Comparison of ENCODE assay signal across 41 cellular contexts in genomic region chr5:5092149-5092548, GRCh38. TPM values are rescaled to one million over a fixed set of nuclear protein-coding genes. Genes with fewer than 3 reads are reported as not detected.
"Had no signal": no experiment of that assay in that cellular context is flagged by ENCODE, and none has a peak within 500 bp of the region (broad histone marks: within the 10 kb centered on the region; RNA-seq: fewer than 3 reads in every experiment).

No MANE protein-coding gene starts in this region.

- H3K36me3 Mint-ChIP-seq: activated naive CD4-positive, alpha-beta T cell treated with anti-CD3 and anti-CD28 coated beads, Interleukin-2, amount 10 ng/mL, durations not matched to agents 7 days and 5 days; activated naive CD4-positive, alpha-beta T cell treated with anti-CD3 and anti-CD28 coated beads, Interleukin-2, amount 50 U/mL, for 24 hours; activated naive CD4-positive, alpha-beta T cell treated with anti-CD3 and anti-CD28 coated beads, Interleukin-2, amount 50 U/mL, for 72 hours; activated naive CD8-positive, alpha-beta T cell; activated naive CD8-positive, alpha-beta T cell treated with anti-CD3 and anti-CD28 coated beads for 36 hours; activated naive CD8-positive, alpha-beta T cell treated with anti-CD3 and anti-CD28 coated beads, Interleukin-2, amount 10 ng/mL, durations not matched to agents 7 days and 5 days; brain had no signal

- H3K4me1 ChIP-seq: adrenal gland, ascending aorta, body of pancreas, breast epithelium had no signal

- H3K27me3 ChIP-seq: adrenal gland, ascending aorta, body of pancreas, brain microvascular endothelial cell, breast epithelium, cardiac muscle cell had no signal

- H3K4me3 Mint-ChIP-seq: activated naive CD4-positive, alpha-beta T cell treated with anti-CD3 and anti-CD28 coated beads for 36 hours; activated naive CD4-positive, alpha-beta T cell treated with anti-CD3 and anti-CD28 coated beads, Interleukin-2, amount 10 ng/mL, durations not matched to agents 7 days and 5 days; activated naive CD4-positive, alpha-beta T cell treated with anti-CD3 and anti-CD28 coated beads, Interleukin-2, amount 50 U/mL, for 24 hours; activated naive CD8-positive, alpha-beta T cell; activated naive CD8-positive, alpha-beta T cell treated with anti-CD3 and anti-CD28 coated beads for 36 hours; activated naive CD8-positive, alpha-beta T cell treated with anti-CD3 and anti-CD28 coated beads, Interleukin-2, amount 10 ng/mL, durations not matched to agents 7 days and 5 days; activated naive CD8-positive, alpha-beta T cell treated with anti-CD3 and anti-CD28 coated beads, Interleukin-2, amount 50 U/mL, for 24 hours; activated T-cell treated with anti-CD3 and anti-CD28 coated beads, Interleukin-2, amount 50 U/mL, for 24 hours; activated T-cell treated with anti-CD3 and anti-CD28 coated beads, Interleukin-2, amount 50 U/mL, for 4 hours; activated T-cell treated with anti-CD3 and anti-CD28 coated beads, Interleukin-2, amount 50 U/mL, for 72 hours; activated T-helper 1 cell treated with anti-CD3 and anti-CD28 coated beads, Interleukin-12 subunit alpha, Interleukin-12 subunit beta, Interleukin-2, Interleukin-4 antibody, amounts not matched to agents 30 ng/mL and 10 ng/mL and 1 ng/mL, durations not matched to agents 14 hours and 24 hours and 36 hours; activated T-helper 17 cell treated with anti-CD3 and anti-CD28 coated beads, Interleukin-2, amount 50 U/mL, for 72 hours; brain; central memory CD8-positive, alpha-beta T cell had no signal

- ATAC-seq: activated naive CD4-positive, alpha-beta T cell treated with anti-CD3 and anti-CD28 coated beads, Interleukin-2, amount 50 U/mL, for 72 hours; activated naive CD8-positive, alpha-beta T cell treated with anti-CD3 and anti-CD28 coated beads, Interleukin-2, amount 50 U/mL, for 24 hours; activated T-cell treated with anti-CD3 and anti-CD28 coated beads, Interleukin-2, amount 50 U/mL, for 4 hours; activated T-cell treated with anti-CD3 and anti-CD28 coated beads, Interleukin-2, amount 50 U/mL, for 72 hours; activated T-helper 17 cell treated with anti-CD3 and anti-CD28 coated beads, Interleukin-2, amount 50 U/mL, for 72 hours; body of pancreas had no signal

- H3K27ac Mint-ChIP-seq: activated naive CD4-positive, alpha-beta T cell treated with anti-CD3 and anti-CD28 coated beads for 36 hours; activated naive CD4-positive, alpha-beta T cell treated with anti-CD3 and anti-CD28 coated beads, Interleukin-2, amount 10 ng/mL, durations not matched to agents 7 days and 5 days; activated naive CD4-positive, alpha-beta T cell treated with anti-CD3 and anti-CD28 coated beads, Interleukin-2, amount 50 U/mL, for 24 hours; activated naive CD4-positive, alpha-beta T cell treated with anti-CD3 and anti-CD28 coated beads, Interleukin-2, amount 50 U/mL, for 72 hours; activated naive CD8-positive, alpha-beta T cell; activated naive CD8-positive, alpha-beta T cell treated with anti-CD3 and anti-CD28 coated beads for 36 hours; activated naive CD8-positive, alpha-beta T cell treated with anti-CD3 and anti-CD28 coated beads, Interleukin-2, amount 10 ng/mL, durations not matched to agents 7 days and 5 days; activated naive CD8-positive, alpha-beta T cell treated with anti-CD3 and anti-CD28 coated beads, Interleukin-2, amount 50 U/mL, for 24 hours; activated T-cell treated with anti-CD3 and anti-CD28 coated beads, Interleukin-2, amount 50 U/mL, for 24 hours; activated T-cell treated with anti-CD3 and anti-CD28 coated beads, Interleukin-2, amount 50 U/mL, for 72 hours; activated T-helper 1 cell treated with anti-CD3 and anti-CD28 coated beads, Interleukin-12 subunit alpha, Interleukin-12 subunit beta, Interleukin-2, Interleukin-4 antibody, amounts not matched to agents 30 ng/mL and 10 ng/mL and 1 ng/mL, durations not matched to agents 14 hours and 24 hours and 36 hours; activated T-helper 17 cell treated with anti-CD3 and anti-CD28 coated beads, Interleukin-2, amount 50 U/mL, for 72 hours; activated T-helper 2 cell treated with anti-CD3 and anti-CD28 coated beads, Interferon-gamma antibody, Interleukin-2, Interleukin-4, amounts not matched to agents 10 μg/mL and 5 μg/mL and 100 μg/mL, durations not matched to agents 14 hours and 24 hours and 36 hours; brain had no signal

- H3K4me1 Mint-ChIP-seq: activated naive CD4-positive, alpha-beta T cell treated with anti-CD3 and anti-CD28 coated beads, Interleukin-2, amount 10 ng/mL, durations not matched to agents 7 days and 5 days; activated naive CD4-positive, alpha-beta T cell treated with anti-CD3 and anti-CD28 coated beads, Interleukin-2, amount 50 U/mL, for 24 hours; activated naive CD8-positive, alpha-beta T cell treated with anti-CD3 and anti-CD28 coated beads for 36 hours; activated naive CD8-positive, alpha-beta T cell treated with anti-CD3 and anti-CD28 coated beads, Interleukin-2, amount 10 ng/mL, durations not matched to agents 7 days and 5 days; activated naive CD8-positive, alpha-beta T cell treated with anti-CD3 and anti-CD28 coated beads, Interleukin-2, amount 50 U/mL, for 24 hours; activated T-helper 17 cell treated with anti-CD3 and anti-CD28 coated beads, Interleukin-2, amount 50 U/mL, for 72 hours; brain; central memory CD8-positive, alpha-beta T cell had no signal

- H3K9me3 ChIP-seq: adrenal gland, ascending aorta, body of pancreas, breast epithelium had no signal

- H3K9me3 Mint-ChIP-seq: activated naive CD4-positive, alpha-beta T cell treated with anti-CD3 and anti-CD28 coated beads, Interleukin-2, amount 10 ng/mL, durations not matched to agents 7 days and 5 days; activated naive CD4-positive, alpha-beta T cell treated with anti-CD3 and anti-CD28 coated beads, Interleukin-2, amount 50 U/mL, for 24 hours; activated naive CD8-positive, alpha-beta T cell treated with anti-CD3 and anti-CD28 coated beads for 36 hours; activated naive CD8-positive, alpha-beta T cell treated with anti-CD3 and anti-CD28 coated beads, Interleukin-2, amount 10 ng/mL, durations not matched to agents 7 days and 5 days; activated T-cell treated with anti-CD3 and anti-CD28 coated beads, Interleukin-2, amount 50 U/mL, for 24 hours; activated T-cell treated with anti-CD3 and anti-CD28 coated beads, Interleukin-2, amount 50 U/mL, for 72 hours; activated T-helper 1 cell treated with anti-CD3 and anti-CD28 coated beads, Interleukin-12 subunit alpha, Interleukin-12 subunit beta, Interleukin-2, Interleukin-4 antibody, amounts not matched to agents 30 ng/mL and 10 ng/mL and 1 ng/mL, durations not matched to agents 14 hours and 24 hours and 36 hours; activated T-helper 2 cell treated with anti-CD3 and anti-CD28 coated beads, Interferon-gamma antibody, Interleukin-2, Interleukin-4, amounts not matched to agents 10 μg/mL and 5 μg/mL and 100 μg/mL, durations not matched to agents 14 hours and 24 hours and 36 hours had no signal

- DNase-seq: activated effector memory CD4-positive, alpha-beta T cell treated with anti-CD3 and anti-CD28 coated beads, Interleukin-2, amount 50 U/mL, for 16 hours; activated effector memory CD4-positive, alpha-beta T cell treated with Interleukin-2 at 50 U/mL for 16 hours; activated gamma-delta T cell; activated gamma-delta T cell treated with Interleukin-2 at 50 U/mL for 16 hours; activated naive CD4-positive, alpha-beta T cell; activated naive CD4-positive, alpha-beta T cell treated with anti-CD3 and anti-CD28 coated beads for 36 hours; activated naive CD4-positive, alpha-beta T cell treated with anti-CD3 and anti-CD28 coated beads, Interleukin-2, amount 10 ng/mL, durations not matched to agents 7 days and 5 days; activated naive CD4-positive, alpha-beta T cell treated with anti-CD3 and anti-CD28 coated beads, Interleukin-2, amount 50 U/mL, for 16 hours; activated naive CD4-positive, alpha-beta T cell treated with Interleukin-2 at 50 U/mL for 16 hours; activated naive CD8-positive, alpha-beta T cell treated with anti-CD3 and anti-CD28 coated beads for 36 hours; activated naive CD8-positive, alpha-beta T cell treated with anti-CD3 and anti-CD28 coated beads, Interleukin-2, amount 10 ng/mL, durations not matched to agents 7 days and 5 days; activated naive CD8-positive, alpha-beta T cell treated with anti-CD3 and anti-CD28 coated beads, Interleukin-2, amount 50 U/mL, for 24 hours; activated T-cell treated with anti-CD3 and anti-CD28 coated beads, Interleukin-2, amount 50 U/mL, for 1 hour; activated T-cell treated with anti-CD3 and anti-CD28 coated beads, Interleukin-2, amount 50 U/mL, for 24 hours; activated T-cell treated with anti-CD3 and anti-CD28 coated beads, Interleukin-2, amount 50 U/mL, for 4 hours; activated T-cell treated with anti-CD3 and anti-CD28 coated beads, Interleukin-2, amount 50 U/mL, for 48 hours; activated T-cell treated with anti-CD3 and anti-CD28 coated beads, Interleukin-2, amount 50 U/mL, for 72 hours; adrenal gland; amniotic stem cell; amygdala; anterior cingulate cortex; aorta; body of pancreas; brain microvascular endothelial cell; caudate nucleus; central memory CD4-positive, alpha-beta T cell; cerebellar nuclear complex had no signal

- FAIRE-seq: astrocyte, bronchial epithelial cell had no signal

- H3K27ac ChIP-seq: adrenal gland, ascending aorta, body of pancreas, brain microvascular endothelial cell, breast epithelium, cardiac muscle cell had no signal

- H3K27me3 Mint-ChIP-seq: activated naive CD4-positive, alpha-beta T cell treated with anti-CD3 and anti-CD28 coated beads, Interleukin-2, amount 10 ng/mL, durations not matched to agents 7 days and 5 days; activated naive CD4-positive, alpha-beta T cell treated with anti-CD3 and anti-CD28 coated beads, Interleukin-2, amount 50 U/mL, for 24 hours; activated naive CD8-positive, alpha-beta T cell; activated naive CD8-positive, alpha-beta T cell treated with anti-CD3 and anti-CD28 coated beads for 36 hours; activated naive CD8-positive, alpha-beta T cell treated with anti-CD3 and anti-CD28 coated beads, Interleukin-2, amount 10 ng/mL, durations not matched to agents 7 days and 5 days; activated naive CD8-positive, alpha-beta T cell treated with anti-CD3 and anti-CD28 coated beads, Interleukin-2, amount 50 U/mL, for 24 hours; activated T-cell treated with anti-CD3 and anti-CD28 coated beads, Interleukin-2, amount 50 U/mL, for 24 hours; central memory CD8-positive, alpha-beta T cell had no signal

- H3K4me3 ChIP-seq: adrenal gland, ascending aorta, body of pancreas, breast epithelium, cardiac muscle cell had no signal

- H3K36me3 ChIP-seq: adrenal gland, ascending aorta, brain microvascular endothelial cell, breast epithelium, cardiac muscle cell had no signal

RNA-seq across cellular contexts. Expression of gene ADAMTS16, which starts 48.0 kb away (rescaled TPM):
- total RNA-seq: activated naive CD4-positive, alpha-beta T cell treated with anti-CD3 and anti-CD28 coated beads for 36 hours; activated naive CD4-positive, alpha-beta T cell treated with anti-CD3 and anti-CD28 coated beads, Interleukin-2, amount 50 U/mL, for 72 hours; activated naive CD8-positive, alpha-beta T cell treated with anti-CD3 and anti-CD28 coated beads for 36 hours; activated naive CD8-positive, alpha-beta T cell treated with anti-CD3 and anti-CD28 coated beads, Interleukin-2, amount 10 ng/mL, durations not matched to agents 7 days and 5 days; activated T-cell treated with anti-CD3 and anti-CD28 coated beads, Interleukin-2, amount 50 U/mL, for 72 hours; activated T-helper 1 cell treated with anti-CD3 and anti-CD28 coated beads, Interleukin-12 subunit alpha, Interleukin-12 subunit beta, Interleukin-2, Interleukin-4 antibody, amounts not matched to agents 30 ng/mL and 10 ng/mL and 1 ng/mL, durations not matched to agents 14 hours and 24 hours and 36 hours; activated T-helper 17 cell treated with anti-CD3 and anti-CD28 coated beads, Interleukin-2, amount 50 U/mL, for 72 hours; activated T-helper 2 cell treated with anti-CD3 and anti-CD28 coated beads, Interferon-gamma antibody, Interleukin-2, Interleukin-4, amounts not matched to agents 10 μg/mL and 5 μg/mL and 100 μg/mL, durations not matched to agents 14 hours and 24 hours and 36 hours; bronchial epithelial cell; cardiac muscle cell; cardiac septum had no signal
- polyA plus RNA-seq: aorta, cardiac muscle cell had no signal
